ENCODE assay signal across 7 cellular contexts in genomic region chr11:71853895-71854294, GRCh38. TPM values are rescaled to one million over a fixed set of nuclear protein-coding genes. Genes with fewer than 3 reads are reported as not detected.
"Had no signal": no experiment of that assay in that cellular context is flagged by ENCODE, and none has a peak within 500 bp of the region (broad histone marks: within the 10 kb centered on the region; RNA-seq: fewer than 3 reads in every experiment).

No MANE protein-coding gene starts in this region.

RNA-seq across cellular contexts. Expression of gene DEFB108B, which starts 20.9 kb away (rescaled TPM):
- total RNA-seq: GM23248, GM23338, H1, H4, H7, H9, HFFc6 had no signal
- polyA plus RNA-seq: GM23248, GM23338, H1 had no signal

RNA-seq across cellular contexts. Expression of gene DEFB131B, which starts 24.4 kb away (rescaled TPM):
- total RNA-seq: GM23248, GM23338, H1, H4, H7, H9, HFFc6 had no signal
- polyA plus RNA-seq: GM23248, GM23338, H1 had no signal
